In genomic region chr7:129444776-129445175, GRCh38 we compare ENCODE assay signal across 14 cellular contexts. TPM values are rescaled to one million over a fixed set of nuclear protein-coding genes. Genes with fewer than 3 reads are reported as not detected.
DNase-seq lines count a peak whose midpoint lies in the region; ATAC-seq, FAIRE-seq and TF ChIP-seq lines count a peak whose summit lies in the region.
"Not testable (repeated sequence)": the region's sequence is repeated elsewhere in the genome, so short reads cannot be mapped to it uniquely, and the experiment has no call there.
"Had no signal": no experiment of that assay in that cellular context is flagged by ENCODE, and none has a peak within 500 bp of the region (broad histone marks: within the 10 kb centered on the region; RNA-seq: fewer than 3 reads in every experiment).

No MANE protein-coding gene starts in this region.

- 68% methylated on average over 4 of the region's 5 CpGs for WGBS in mammary epithelial cell (ENCODE audit: low coverage, missing lambda C conversion rate)

- H3K36me3 Mint-ChIP-seq in neural crest cell (ENCODE audit: low read depth), result peaks cover 50% of the 10 kb centered on the region

- H2AFZ ChIP-seq in mammary epithelial cell (ENCODE audit: low read depth, low read length); keratinocyte (ENCODE audit: control insufficient read depth, low read length): not testable (repeated sequence)

- H3K9me3 Mint-ChIP-seq in neural crest cell, result peaks cover 12% of the 10 kb centered on the region

- DNase-seq in WERI-Rb-1; keratinocyte (ENCODE audit: low read depth, low spot score); neural crest cell (ENCODE audit: low read depth, low spot score): not testable (repeated sequence)
- DNase-seq in mammary epithelial cell (peak; percentile 57), bronchial epithelial cell (ENCODE audit: low read depth) (peak; percentile 83), epithelial cell of esophagus (ENCODE audit: low read depth) (peak; percentile 78), epithelial cell of prostate (ENCODE audit: low read depth, low spot score) (peak; percentile 16), foreskin keratinocyte (peak in 1 of 2 donors; percentile 75)

- not testable (repeated sequence) for H3K9ac ChIP-seq in mammary epithelial cell (ENCODE audit: insufficient read depth, low read length); keratinocyte (ENCODE audit: control insufficient read depth, extremely low read depth, insufficient read depth, low read length)

- H3K4me1 Mint-ChIP-seq in neural crest cell, result not testable (repeated sequence)

- not testable (repeated sequence) for FAIRE-seq in bronchial epithelial cell (lab: Jason Lieb, UNC); keratinocyte (lab: Jason Lieb, UNC)

- H3K4me3 ChIP-seq in WERI-Rb-1 (ENCODE audit: low read depth, low read length); mammary epithelial cell (replicated peaks in 1 of 3; ENCODE audit: insufficient read depth in 1 of 3, low read depth in 2 of 3, low read length in 3 of 3); bronchial epithelial cell (ENCODE audit: low read depth, low read length); epithelial cell of esophagus (ENCODE audit: low read length); keratinocyte (ENCODE audit: control insufficient read depth in 2 of 3, extremely low read depth in 1 of 3, insufficient read depth in 2 of 3, low read depth in 1 of 3, low read length in 3 of 3): not testable (repeated sequence)

- dilution Hi-C loops in mammary epithelial cell (cut with HindIII; ENCODE audit: low sequenced_read_pairs); keratinocyte (cut with MboI; ENCODE audit: extremely low pct_ligation_motif_present, low sequenced_read_pairs): not testable (repeated sequence)

- not testable (repeated sequence) for BruUV-seq in mammary epithelial cell (replicated peaks; lab: Mats Ljungman, UMichigan)

- ATAC-seq in foreskin keratinocyte, result peak; percentile 18

- not testable (repeated sequence) for TF ChIP-seq CTCF in WERI-Rb-1 (IDR thresholded peaks at IDR 0.05; ENCODE audit: low read depth, low read length); mammary epithelial cell (conservative IDR thresholded peaks at IDR 0.05 in 1 of 2, IDR thresholded peaks at IDR 0.05 in 1 of 2; ENCODE audit: extremely low read depth in 1 of 2, insufficient read depth in 1 of 2, low read depth in 1 of 2, low read length in 2 of 2); bronchial epithelial cell (IDR thresholded peaks at IDR 0.05; ENCODE audit: insufficient read depth, low read length, severe bottlenecking); epithelial cell of esophagus (IDR thresholded peaks at IDR 0.05; ENCODE audit: insufficient read depth, low read depth, low read length, missing control alignments); foreskin keratinocyte (conservative IDR thresholded peaks at IDR 0.05); keratinocyte (optimal IDR thresholded peaks at IDR 0.05 in 1 of 3, IDR thresholded peaks at IDR 0.05 in 1 of 3, conservative IDR thresholded peaks at IDR 0.05 in 1 of 3; ENCODE audit: extremely low read depth in 1 of 3, insufficient read depth in 2 of 3, low read length in 3 of 3); neural crest cell (conservative IDR thresholded peaks at IDR 0.05)

- H3K9me1 ChIP-seq in keratinocyte (ENCODE audit: control insufficient read depth, extremely low read depth, insufficient read depth, low read length), result not testable (repeated sequence)

- CTCF ChIA-PET in mammary epithelial cell (lab: Charles Lee; ENCODE audit: low non-redundant PET), result not testable (repeated sequence)

- not testable (repeated sequence) for H4K20me1 ChIP-seq in mammary epithelial cell (ENCODE audit: insufficient read depth, low read length); keratinocyte (ENCODE audit: control insufficient read depth, extremely low read depth, insufficient read depth, low read length)

- H3K4me2 ChIP-seq in mammary epithelial cell (ENCODE audit: insufficient read depth, low read depth, low read length); keratinocyte (ENCODE audit: control insufficient read depth, extremely low read depth, insufficient read depth, low read depth, low read length): not testable (repeated sequence)

- not testable (repeated sequence) for H3K4me1 ChIP-seq in mammary epithelial cell (ENCODE audit: insufficient read depth, low read length)
- peaks cover 10% of the 10 kb centered on the region for H3K4me1 ChIP-seq in foreskin keratinocyte
- H3K4me1 ChIP-seq in keratinocyte (ENCODE audit: control insufficient read depth, extremely low read depth, insufficient read depth, low read length), result peaks cover 10% of the 10 kb centered on the region

- H3K27ac ChIP-seq in WERI-Rb-1 (peak overlapping the region; percentile 49; the same call in 1 of the 2 replicates), epithelial cell of prostate (peak overlapping the region; percentile 40), keratinocyte (ENCODE audit: control insufficient read depth, insufficient read depth, low read length) (peak overlapping the region; percentile 14)
- not testable (repeated sequence) for H3K27ac ChIP-seq in mammary epithelial cell (ENCODE audit: insufficient read depth, low read depth, low read length); foreskin keratinocyte

- H3K9me3 ChIP-seq in WERI-Rb-1 (ENCODE audit: severe bottlenecking); mammary epithelial cell (replicated peaks; ENCODE audit: insufficient read depth, low read length); keratinocyte (ENCODE audit: control insufficient read depth, low read depth, low read length): not testable (repeated sequence)

- H3K4me3 Mint-ChIP-seq in neural crest cell, result not testable (repeated sequence)

- intact Hi-C loops in mammary epithelial cell (cut with micrococcal nuclease), result not testable (repeated sequence)

- H3K27me3 ChIP-seq in WERI-Rb-1 (ENCODE audit: insufficient read depth, low read depth, severe bottlenecking); mammary epithelial cell (ENCODE audit: insufficient read depth, low read length); bronchial epithelial cell (ENCODE audit: control insufficient read depth, insufficient read depth, low read length); foreskin keratinocyte; keratinocyte (ENCODE audit: control insufficient read depth, extremely low read depth, insufficient read depth, low read length): not testable (repeated sequence)

- H3K79me2 ChIP-seq in mammary epithelial cell (ENCODE audit: insufficient read depth, low read length); keratinocyte (ENCODE audit: control insufficient read depth, insufficient read depth, low read length): not testable (repeated sequence)

- peaks cover 65% of the 10 kb centered on the region for H3K36me3 ChIP-seq in WERI-Rb-1
- H3K36me3 ChIP-seq in mammary epithelial cell (ENCODE audit: insufficient read depth, low read length); bronchial epithelial cell (ENCODE audit: control insufficient read depth, insufficient read depth, low read length); keratinocyte (ENCODE audit: control insufficient read depth in 2 of 2, extremely low read depth in 1 of 2, insufficient read depth in 2 of 2, low read length in 2 of 2): not testable (repeated sequence)

- H3K27me3 Mint-ChIP-seq in neural crest cell (ENCODE audit: low read depth), result not testable (repeated sequence)

- in situ Hi-C loops in mammary epithelial cell (cut with MboI; ENCODE audit: low sequenced_read_pairs in 2 of 2), result not testable (repeated sequence)

- peak overlapping the region; percentile 10 for H3K27ac Mint-ChIP-seq in neural crest cell (ENCODE audit: unreplicated experiment)

RNA-seq across cellular contexts. Expression of gene STRIP2, which starts 10.5 kb away (rescaled TPM):
- total RNA-seq in mammary epithelial cell (10 to 100 TPM in 1 of 2 donors, 1 to 10 TPM in 1; 5.2 to 12.5 TPM), bronchial epithelial cell (5.2 and 6.8 TPM in 2 replicates), foreskin keratinocyte (15.7 and 16.9 TPM in 2 replicates), neural crest cell (11.6 and 13.0 TPM in 2 replicates)
- polyA plus RNA-seq in mammary epithelial cell (8.2 TPM), foreskin keratinocyte (5.1 and 5.6 TPM in 2 replicates), keratinocyte (9.5 to 18.6 TPM (median 12.5 TPM) in 3 replicates)
- polyA minus RNA-seq in mammary epithelial cell (26.6 TPM), keratinocyte (13.1 to 30.0 TPM (median 18.0 TPM) in 3 replicates)
- 13.9 TPM for polyA plus RNA-seq in keratinocyte (2011; ENCODE audit: low read depth)
- 6.5 and 7.7 TPM in 2 replicates for polyA plus RNA-seq in keratinocyte (2011; cell fraction: cytosol; rRNA removed)
- polyA plus RNA-seq in keratinocyte (2011; cell fraction: nucleus; rRNA removed), result 21.2 and 24.3 TPM in 2 replicates
- polyA plus RNA-seq in keratinocyte (2012; ENCODE audit: low replicate concordance), result 6.2 and 8.0 TPM in 2 replicates
- 14.2 TPM for polyA minus RNA-seq in keratinocyte (2011; cell fraction: cytosol; rRNA and poly(A)+ RNA removed)
- 11.6 and 24.7 TPM in 2 replicates for polyA minus RNA-seq in keratinocyte (2011; cell fraction: nucleus; rRNA and poly(A)+ RNA removed)
- polyA plus RNA-seq: CD4-positive, alpha-beta memory T cell; CD8-positive, alpha-beta memory T cell had no signal

RNA-seq across cellular contexts. Expression of gene SMKR1, which starts 57.6 kb away (rescaled TPM):
- under 1 TPM in 1 of 2 donors, not detected in 1; 0.80 TPM for total RNA-seq in mammary epithelial cell
- polyA plus RNA-seq in mammary epithelial cell, result 0.86 TPM
- not detected for polyA minus RNA-seq in mammary epithelial cell
- total RNA-seq in bronchial epithelial cell, result 0.26 and 1.3 TPM in 2 replicates
- 0.48 and 0.56 TPM in 2 replicates for total RNA-seq in foreskin keratinocyte
- polyA plus RNA-seq in foreskin keratinocyte, result 0.78 and 1.0 TPM in 2 replicates
- polyA plus RNA-seq in keratinocyte, result 0.23 to 0.81 TPM (median 0.76 TPM) in 3 replicates
- 1.2 TPM for polyA plus RNA-seq in keratinocyte (2011; ENCODE audit: low read depth)
- 0.09 and 0.79 TPM in 2 replicates for polyA plus RNA-seq in keratinocyte (2011; cell fraction: cytosol; rRNA removed)
- polyA plus RNA-seq in keratinocyte (2011; cell fraction: nucleus; rRNA removed), result 0.31 and 0.45 TPM in 2 replicates
- 0.86 and 1.7 TPM in 2 replicates for polyA plus RNA-seq in keratinocyte (2012; ENCODE audit: low replicate concordance)
- not detected in 3 replicates for polyA minus RNA-seq in keratinocyte
- polyA minus RNA-seq in keratinocyte (2011; cell fraction: cytosol; rRNA and poly(A)+ RNA removed), result not detected
- polyA minus RNA-seq in keratinocyte (2011; cell fraction: nucleus; rRNA and poly(A)+ RNA removed), result not detected in 2 replicates
- total RNA-seq in neural crest cell, result 2.5 and 5.3 TPM in 2 replicates
- total RNA-seq: Caco-2; Calu3; CD4-positive, CD25-positive, alpha-beta regulatory T cell had no signal
- polyA plus RNA-seq: CD14-positive monocyte had no signal
